8 cellular contexts compared by ENCODE assay signal in the genomic region with DNA sequence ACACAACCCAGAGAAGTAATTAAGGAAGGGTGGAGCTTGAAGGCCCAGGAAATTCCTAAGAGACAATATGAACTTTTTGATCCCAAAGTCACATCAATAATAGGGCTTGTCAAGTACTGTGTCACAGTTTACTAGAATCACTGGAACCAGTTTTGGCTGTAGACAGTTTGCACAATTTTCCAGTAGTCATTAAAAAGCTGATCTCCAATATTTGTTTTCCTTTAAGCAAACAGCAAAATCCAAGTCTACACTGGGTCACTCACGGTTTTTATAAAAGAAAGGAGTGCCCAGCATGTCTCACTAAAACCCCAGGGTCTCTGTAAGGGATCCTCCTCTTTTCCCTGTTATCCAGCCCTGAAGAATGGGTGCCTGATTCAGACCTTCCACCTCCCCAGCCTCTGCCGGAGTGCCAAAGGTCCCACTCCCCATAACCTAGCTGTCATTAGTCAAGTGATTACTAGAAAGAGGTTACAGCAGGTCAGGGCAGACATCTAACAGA. TPM values are rescaled to one million over a fixed set of nuclear protein-coding genes. Genes with fewer than 3 reads are reported as not detected.
DNase-seq lines count a peak whose midpoint lies in the region; ATAC-seq, FAIRE-seq and TF ChIP-seq lines count a peak whose summit lies in the region.

No MANE protein-coding gene starts in this region.

- ATAC-seq in heart left ventricle (no peak), Right ventricle myocardium superior (ENCODE audit: poor library complexity) (no peak)

- no peak for TF ChIP-seq POLR2A in heart left ventricle (IDR thresholded peaks at IDR 0.05)
- TF ChIP-seq POLR2A in breast epithelium (IDR thresholded peaks at IDR 0.05), result no peak
- TF ChIP-seq POLR2A in vagina (IDR thresholded peaks at IDR 0.05), result no peak
- no peak for TF ChIP-seq POLR2A in H54 (IDR thresholded peaks at IDR 0.05; ENCODE audit: low read depth, low read length)

- no peak for FAIRE-seq in H54 (lab: Jason Lieb, UNC)

- H3K4me1 ChIP-seq in heart left ventricle (peaks cover 0 to 14% (median 5%) of the 10 kb centered on the region in 12 donors), breast epithelium (no peaks in the 10 kb centered on the region), mesodermal cell (ENCODE audit: control insufficient read depth, insufficient read depth, low read length, poor library complexity, severe bottlenecking) (peaks cover 3% of the 10 kb centered on the region), vagina (peaks cover 10% of the 10 kb centered on the region)

- WGBS in heart left ventricle, 4 donors, result 4 to 6% (median 5%) methylated on average over 2 of the region's 2 CpGs
- 6% methylated on average over 2 of the region's 2 CpGs for WGBS in mesodermal cell (ENCODE audit: insufficient coverage in 2 of 2), 2 experiments

- peak overlapping the region; percentile 66 to 98 (median 92) for H3K27ac ChIP-seq in heart left ventricle
- H3K27ac ChIP-seq in breast epithelium, result peak overlapping the region; percentile 96 to 98
- H3K27ac ChIP-seq in mesodermal cell (ENCODE audit: low read depth, low read length, severe bottlenecking), result peak overlapping the region; percentile 88
- H3K27ac ChIP-seq in vagina, result peak overlapping the region; percentile 86

- H3K9me3 ChIP-seq in heart left ventricle, result no peaks in the 10 kb centered on the region
- H3K9me3 ChIP-seq in breast epithelium, result no peaks in the 10 kb centered on the region
- no peaks in the 10 kb centered on the region for H3K9me3 ChIP-seq in mesodermal cell (ENCODE audit: control insufficient read depth, low read length)
- H3K9me3 ChIP-seq in vagina, result no peaks in the 10 kb centered on the region

- TF ChIP-seq CTCF in heart left ventricle (IDR thresholded peaks at IDR 0.05) (no peak), breast epithelium (IDR thresholded peaks at IDR 0.05) (no peak), vagina (IDR thresholded peaks at IDR 0.05) (no peak)

- DNase-seq in heart left ventricle (no peak), Right ventricle myocardium superior (no peak), breast epithelium (ENCODE audit: low spot score in 2 of 2) (no peak), vagina (ENCODE audit: extremely low spot score in 2 of 2) (no peak), H54 (ENCODE audit: insufficient read length, low spot score) (no peak), NCI-H1105 (lab: John Stamatoyannopoulos, UW) (no peak), CD1c-positive myeloid dendritic cell (ENCODE audit: extremely low spot score) (no peak)

- intact Hi-C loops in heart left ventricle (cut with DNase I) (loop anchor here in 2 of 10 donors (1.0 to 5.0 kb wide), 2 partner anchors 195 to 196 kb away; partner anchors contain the start of gene CCAR1 (in 2 of the 2)), Right ventricle myocardium superior (cut with DNase I) (no loop called here), breast epithelium (cut with DNase I; ENCODE audit: low total_unique reads) (no loop called here), vagina (cut with DNase I) (no loop called here)

- H3K27me3 ChIP-seq in heart left ventricle (no peaks in the 10 kb centered on the region), breast epithelium (no peaks in the 10 kb centered on the region), vagina (no peaks in the 10 kb centered on the region)

- peaks cover 0 to 22% (median 7%) of the 10 kb centered on the region in 9 donors for H3K36me3 ChIP-seq in heart left ventricle
- no peaks in the 10 kb centered on the region for H3K36me3 ChIP-seq in breast epithelium
- H3K36me3 ChIP-seq in mesodermal cell (ENCODE audit: control insufficient read depth, insufficient read depth, low read length), result peaks cover 13% of the 10 kb centered on the region
- peaks cover 0 to 3% of the 10 kb centered on the region in 2 donors for H3K36me3 ChIP-seq in vagina

- H3K4me3 ChIP-seq in heart left ventricle (peak overlapping the region; percentile 71 to 100 (median 91)), breast epithelium (peak overlapping the region; percentile 93 to 95 (median 94)), mesodermal cell (ENCODE audit: extremely low read depth, insufficient read depth, low read length, poor library complexity, severe bottlenecking) (peak overlapping the region; percentile 95), vagina (peak overlapping the region; percentile 77 to 85)

RNA-seq across cellular contexts. Expression of gene SLC25A16, which starts 0.6 kb away (rescaled TPM):
- total RNA-seq in heart left ventricle (10 to 100 TPM in 7 of 9 donors, 1 to 10 TPM in 2; 7.5 to 43.3 (median 15.2) TPM), Right ventricle myocardium superior (10.5 TPM), breast epithelium (10 to 100 TPM; 18.7 to 27.0 (median 20.6) TPM), vagina (34.9 TPM)
- polyA plus RNA-seq in heart left ventricle, result 10 to 100 TPM in 1 of 2 donors, 1 to 10 TPM in 1; 5.6 to 15.6 TPM
- polyA plus RNA-seq in mesodermal cell (2013, experiment 1 of 2), result 7.5 TPM
- 5.8 TPM for polyA plus RNA-seq in mesodermal cell (2013, experiment 2 of 2)

RNA-seq across cellular contexts. Expression of gene TET1, which starts 33.5 kb away (rescaled TPM):
- total RNA-seq in heart left ventricle, result 1 to 10 TPM; 1.3 to 4.1 (median 2.6) TPM
- under 1 TPM; 0.27 to 0.42 TPM for polyA plus RNA-seq in heart left ventricle
- 2.9 TPM for total RNA-seq in Right ventricle myocardium superior
- total RNA-seq in breast epithelium, result 10 to 100 TPM in 1 of 3 donors, 1 to 10 TPM in 2; 6.9 to 12.8 (median 6.9) TPM
- polyA plus RNA-seq in mesodermal cell (2013, experiment 1 of 2), result 15.6 TPM
- polyA plus RNA-seq in mesodermal cell (2013, experiment 2 of 2), result 15.5 TPM
- total RNA-seq in vagina, result 3.2 TPM

RNA-seq across cellular contexts. Expression of gene DNA2, which starts 54.9 kb away (rescaled TPM):
- 1 to 10 TPM in 8 of 9 donors, under 1 TPM in 1; 0.91 to 4.2 (median 2.6) TPM for total RNA-seq in heart left ventricle
- 1 to 10 TPM; 1.0 to 1.2 TPM for polyA plus RNA-seq in heart left ventricle
- 2.0 TPM for total RNA-seq in Right ventricle myocardium superior
- 1 to 10 TPM; 2.8 to 6.6 (median 3.4) TPM for total RNA-seq in breast epithelium
- 8.9 TPM for polyA plus RNA-seq in mesodermal cell (2013, experiment 1 of 2)
- 10.9 TPM for polyA plus RNA-seq in mesodermal cell (2013, experiment 2 of 2)
- total RNA-seq in vagina, result 3.7 TPM
